Comparison of ENCODE assay signal across 20 cellular contexts in genomic region chr20:57938158-57939108, GRCh38.
DNase-seq lines count a peak whose midpoint lies in the region; ATAC-seq and TF ChIP-seq lines count a peak whose summit lies in the region.
"Had no signal": no experiment of that assay in that cellular context is flagged by ENCODE, and none has a peak within 500 bp of the region (broad histone marks: within the 10 kb centered on the region; RNA-seq: fewer than 3 reads in every experiment).

No MANE protein-coding gene starts in this region.

- BruUV-seq in PC-3 (replicated peaks; lab: Mats Ljungman, UMichigan) (no TSS peak), A673 (replicated peaks; lab: Mats Ljungman, UMichigan) (no TSS peak)

- H3K4me3 ChIP-seq in PC-3 (ENCODE audit: low read length) (no peak overlapping the region), right cardiac atrium (ENCODE audit: low read length) (no peak overlapping the region), A673 (ENCODE audit: low read depth, low read length, poor library complexity, severe bottlenecking) (no peak overlapping the region)
- H3K4me3 ChIP-seq: sigmoid colon had no signal

- H3K9ac ChIP-seq in PC-3 (ENCODE audit: low read length), result peak overlapping the region; percentile 6; the same call in 1 of the 2 replicates

- H3K27me3 ChIP-seq in PC-3 (ENCODE audit: low read length) (no peaks in the 10 kb centered on the region), right cardiac atrium (ENCODE audit: control insufficient read depth, insufficient read depth) (no peaks in the 10 kb centered on the region), A673 (replicated peaks; ENCODE audit: insufficient read depth, low read depth, low read length, poor library complexity) (no peaks in the 10 kb centered on the region)
- H3K27me3 ChIP-seq: sigmoid colon had no signal

- no peaks in the 10 kb centered on the region for H3F3A ChIP-seq in PC-3 (ENCODE audit: low read length, unreplicated experiment)

- no peaks in the 10 kb centered on the region for H3K9me3 Mint-ChIP-seq in natural killer cell treated with Interleukin-12 subunit alpha and Interleukin-12 subunit beta and Interleukin-15 and Interleukin-18, amount 100 ng/mL, for 72 hours
- no peaks in the 10 kb centered on the region for H3K9me3 Mint-ChIP-seq in natural killer cell
- H3K9me3 Mint-ChIP-seq in stimulated activated memory B cell treated with anti-CD40 and anti-IgM and Interleukin-4, amounts not matched to agents 10 μg/mL and 1 μg/mL and 100 μg/mL, for 72 hours, result no peaks in the 10 kb centered on the region

- H3K9me3 ChIP-seq in PC-3 (ENCODE audit: low read length), result no peaks in the 10 kb centered on the region
- no peaks in the 10 kb centered on the region for H3K9me3 ChIP-seq in right cardiac atrium (ENCODE audit: control insufficient read depth, low read length)
- no peaks in the 10 kb centered on the region for H3K9me3 ChIP-seq in A673 (ENCODE audit: low read depth, low read length, poor library complexity, severe bottlenecking)
- H3K9me3 ChIP-seq: sigmoid colon had no signal

- H3K27me3 Mint-ChIP-seq in natural killer cell treated with Interleukin-12 subunit alpha and Interleukin-12 subunit beta and Interleukin-15 and Interleukin-18, amount 100 ng/mL, for 72 hours, result peaks cover 9 to 11% of the 10 kb centered on the region in 2 donors
- H3K27me3 Mint-ChIP-seq in natural killer cell (ENCODE audit: low read depth in 2 of 2), result peaks cover 8% of the 10 kb centered on the region in 2 donors
- H3K27me3 Mint-ChIP-seq in stimulated activated memory B cell treated with anti-CD40 and anti-IgM and Interleukin-4, amounts not matched to agents 10 μg/mL and 1 μg/mL and 100 μg/mL, for 72 hours, result peaks cover 51% of the 10 kb centered on the region

- H3K4me3 Mint-ChIP-seq in natural killer cell treated with Interleukin-12 subunit alpha and Interleukin-12 subunit beta and Interleukin-15 and Interleukin-18, amount 100 ng/mL, for 72 hours, result no peak overlapping the region
- H3K4me3 Mint-ChIP-seq in natural killer cell, result no peak overlapping the region
- no peak overlapping the region for H3K4me3 Mint-ChIP-seq in stimulated activated memory B cell treated with anti-CD40 and anti-IgM and Interleukin-4, amounts not matched to agents 10 μg/mL and 1 μg/mL and 100 μg/mL, for 72 hours
- H3K4me3 Mint-ChIP-seq: neural crest cell had no signal

- ATAC-seq in natural killer cell treated with Interleukin-12 subunit alpha and Interleukin-12 subunit beta and Interleukin-15 and Interleukin-18, amount 100 ng/mL, for 72 hours, result no peak
- ATAC-seq in natural killer cell (no peak), PC-3 (no peak), right cardiac atrium (peak; percentile 73 to 90)
- ATAC-seq in stimulated activated memory B cell treated with anti-CD40 and anti-IgM and Interleukin-4, amounts not matched to agents 10 μg/mL and 1 μg/mL and 100 μg/mL, for 72 hours, result no peak
- ATAC-seq: Panc1 had no signal

- intact Hi-C loops in natural killer cell (cut with micrococcal nuclease), result no loop called here
- intact Hi-C loops in PC-3 (cut with micrococcal nuclease), result no loop called here
- intact Hi-C loops in right cardiac atrium (cut with DNase I), result no loop called here
- intact Hi-C loops in A673 (cut with micrococcal nuclease; ENCODE audit: unreplicated experiment), result no loop called here

- H3K79me2 ChIP-seq in PC-3 (ENCODE audit: low read length), result no peaks in the 10 kb centered on the region

- H3K27ac ChIP-seq in PC-3 (ENCODE audit: low read length) (peak overlapping the region; percentile 79), right cardiac atrium (ENCODE audit: low read length) (no peak overlapping the region), A673 (ENCODE audit: low read depth, low read length, poor library complexity, severe bottlenecking) (no peak overlapping the region)
- H3K27ac ChIP-seq: sigmoid colon, VCaP had no signal

- no peaks in the 10 kb centered on the region for H4K20me1 ChIP-seq in PC-3 (ENCODE audit: low read length)

- H3K36me3 ChIP-seq in PC-3 (ENCODE audit: low read depth, low read length) (no peaks in the 10 kb centered on the region), A673 (ENCODE audit: insufficient read depth, low read length, poor library complexity, severe bottlenecking) (no peaks in the 10 kb centered on the region)
- H3K36me3 ChIP-seq: sigmoid colon had no signal

- no peak overlapping the region for H3K27ac Mint-ChIP-seq in natural killer cell treated with Interleukin-12 subunit alpha and Interleukin-12 subunit beta and Interleukin-15 and Interleukin-18, amount 100 ng/mL, for 72 hours
- no peak overlapping the region for H3K27ac Mint-ChIP-seq in natural killer cell
- no peak overlapping the region for H3K27ac Mint-ChIP-seq in stimulated activated memory B cell treated with anti-CD40 and anti-IgM and Interleukin-4, amounts not matched to agents 10 μg/mL and 1 μg/mL and 100 μg/mL, for 72 hours

- 60% methylated on average over 19 of the region's 19 CpGs for WGBS in right cardiac atrium

- peak; percentile 38 for DNase-seq in natural killer cell treated with Interleukin-12 subunit alpha and Interleukin-12 subunit beta and Interleukin-15 and Interleukin-18, amount 100 ng/mL, for 72 hours (ENCODE audit: low spot score)
- DNase-seq in natural killer cell, result no peak
- DNase-seq in PC-3, result no peak
- peak in 2 of 3 donors; percentile 60 to 61 for DNase-seq in right cardiac atrium
- no peak for DNase-seq in NCI-H2029 (lab: John Stamatoyannopoulos, UW)
- no peak for DNase-seq in A673 (ENCODE audit: low spot score)
- DNase-seq in epidermal melanocyte (ENCODE audit: insufficient read length, low spot score), result no peak
- DNase-seq: activated effector memory CD4-positive, alpha-beta T cell treated with Interleukin-2 at 50 U/mL for 16 hours; anterior cingulate cortex; DMS153; HCEC 1CT; hippocampal formation; NCI-H187; NCI-H526; sigmoid colon; stimulated activated CD4-positive, alpha-beta T cell treated with anti-CD3 and anti-CD28 coated beads, Interleukin-4, amount 100 ng/mL, for 1 hour had no signal

- TF ChIP-seq CTCF in natural killer cell (IDR thresholded peaks at IDR 0.05) (no peak), PC-3 (conservative IDR thresholded peaks at IDR 0.05; ENCODE audit: low read depth, low read length) (peak; percentile 20; the same call in 1 of the 2 replicates), A673 (conservative IDR thresholded peaks at IDR 0.05; ENCODE audit: low read depth, low read length) (no peak)

- H3K36me3 Mint-ChIP-seq in natural killer cell treated with Interleukin-12 subunit alpha and Interleukin-12 subunit beta and Interleukin-15 and Interleukin-18, amount 100 ng/mL, for 72 hours, result no peaks in the 10 kb centered on the region
- H3K36me3 Mint-ChIP-seq in natural killer cell, result no peaks in the 10 kb centered on the region
- H3K36me3 Mint-ChIP-seq in stimulated activated memory B cell treated with anti-CD40 and anti-IgM and Interleukin-4, amounts not matched to agents 10 μg/mL and 1 μg/mL and 100 μg/mL, for 72 hours, result no peaks in the 10 kb centered on the region

- H3K9me2 ChIP-seq in PC-3 (replicated peaks; ENCODE audit: low read length), result no peaks in the 10 kb centered on the region

- H3K4me1 Mint-ChIP-seq in natural killer cell treated with Interleukin-12 subunit alpha and Interleukin-12 subunit beta and Interleukin-15 and Interleukin-18, amount 100 ng/mL, for 72 hours (ENCODE audit: low read depth in 2 of 2), result no peaks in the 10 kb centered on the region
- H3K4me1 Mint-ChIP-seq in natural killer cell, result peaks cover 0 to 14% of the 10 kb centered on the region in 2 donors
- H3K4me1 Mint-ChIP-seq in stimulated activated memory B cell treated with anti-CD40 and anti-IgM and Interleukin-4, amounts not matched to agents 10 μg/mL and 1 μg/mL and 100 μg/mL, for 72 hours, result no peaks in the 10 kb centered on the region

- CTCF ChIA-PET in PC-3 (lab: Charles Lee), result interaction anchor here (1.0 kb wide), 1 partner anchor 21 kb away, joined by 3 read pairs; no protein-coding TSS in a partner anchor
- CTCF ChIA-PET in A673 (lab: Charles Lee), result no interaction called here

- no peak overlapping the region for H2AFZ ChIP-seq in PC-3 (ENCODE audit: low read length)

- H3K4me1 ChIP-seq in PC-3 (ENCODE audit: insufficient read depth, low read length), result peaks cover 51% of the 10 kb centered on the region
- no peaks in the 10 kb centered on the region for H3K4me1 ChIP-seq in right cardiac atrium (ENCODE audit: control insufficient read depth, insufficient read depth, low read length)
- no peaks in the 10 kb centered on the region for H3K4me1 ChIP-seq in A673 (ENCODE audit: insufficient read depth, low read length, poor library complexity, severe bottlenecking)

- POLR2A ChIA-PET in PC-3 (lab: Charles Lee; ENCODE audit: unreplicated experiment), result interaction anchor here (0.6 kb wide), 1 partner anchor 306 kb away, joined by 8 read pairs; no protein-coding TSS in a partner anchor
- POLR2A ChIA-PET in A673 (lab: Charles Lee; ENCODE audit: low non-redundant PET), result no interaction called here

- H3K4me2 ChIP-seq in PC-3 (ENCODE audit: low read length), result peak overlapping the region; percentile 69

Comparison
In these comparisons a context has a peak if more than half of its experiments do, and no peak if none do; other contexts are left out.
1. DNase-seq: peak in natural killer cell treated with Interleukin-12 subunit alpha and Interleukin-12 subunit beta and Interleukin-15 and Interleukin-18, amount 100 ng/mL, for 72 hours (single experiment) and right cardiac atrium (2 of 3); none in natural killer cell (single experiment), PC-3 (single experiment), NCI-H2029 (single experiment), A673 (single experiment) and epidermal melanocyte (single experiment).
2. ATAC-seq: peak in right cardiac atrium (2 of 2); none in natural killer cell treated with Interleukin-12 subunit alpha and Interleukin-12 subunit beta and Interleukin-15 and Interleukin-18, amount 100 ng/mL, for 72 hours (0 of 2), natural killer cell (0 of 3), PC-3 (single experiment) and stimulated activated memory B cell treated with anti-CD40 and anti-IgM and Interleukin-4, amounts not matched to agents 10 μg/mL and 1 μg/mL and 100 μg/mL, for 72 hours (single experiment).